Comparison of ENCODE assay signal across 22 cellular contexts in the genomic region with DNA sequence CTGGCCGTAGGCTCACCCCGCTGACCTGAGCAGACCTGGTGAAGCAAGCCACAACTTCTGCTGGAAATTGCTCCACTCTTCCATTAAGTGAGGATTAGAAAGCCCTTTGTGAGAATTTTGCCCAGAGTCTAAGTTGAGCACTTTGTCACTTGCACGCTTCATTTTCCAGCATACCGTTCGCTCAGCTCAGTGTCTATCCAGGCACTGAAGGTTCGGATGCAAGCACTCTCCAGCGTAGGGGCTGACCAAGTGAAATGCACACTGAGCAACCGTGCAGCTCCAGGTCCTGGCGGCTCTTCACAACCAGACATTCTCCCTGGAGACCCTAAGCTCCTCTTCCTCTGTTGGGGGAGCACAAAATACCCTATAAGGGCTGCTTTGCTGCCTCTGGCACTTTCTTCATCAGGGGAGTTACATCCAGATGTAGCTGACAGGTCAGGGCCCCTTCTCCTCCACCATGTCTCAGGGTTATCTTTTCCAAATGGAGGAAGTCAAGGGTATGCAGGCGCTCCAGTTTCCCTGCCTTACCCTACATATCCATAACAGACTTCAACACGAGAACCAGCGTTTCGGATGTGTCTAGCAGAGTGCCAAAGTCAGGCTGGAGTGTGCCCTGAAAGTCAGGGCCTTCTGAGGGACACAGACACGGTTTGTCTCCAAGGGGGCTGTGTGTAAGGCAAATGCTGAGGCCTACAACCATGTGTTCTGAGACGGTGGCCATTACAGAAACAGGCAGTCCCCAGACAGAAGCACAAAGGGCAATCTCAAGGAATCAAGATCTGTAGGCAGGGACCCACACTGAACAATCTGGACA.
"Had no signal": no experiment of that assay in that cellular context is flagged by ENCODE, and none has a peak within 500 bp of the region (broad histone marks: within the 10 kb centered on the region; RNA-seq: fewer than 3 reads in every experiment).

No MANE protein-coding gene starts in this region.

- H3K4me1 ChIP-seq: foreskin keratinocyte had no signal

- H3K4me3 Mint-ChIP-seq: activated CD4-positive, alpha-beta memory T cell treated with anti-CD3 and anti-CD28 coated beads, Interleukin-2, amount 10 ng/mL, durations not matched to agents 7 days and 5 days; activated naive CD8-positive, alpha-beta T cell treated with anti-CD3 and anti-CD28 coated beads for 36 hours; central memory CD8-positive, alpha-beta T cell; dendritic cell treated with granulocyte-macrophage colony-stimulating factor and Interleukin-4, amounts not matched to agents 40 ng/mL and 50 ng/mL, for 4 days; naive thymus-derived CD4-positive, alpha-beta T cell; T-helper 17 cell had no signal

- H3K36me3 Mint-ChIP-seq: activated naive CD8-positive, alpha-beta T cell treated with anti-CD3 and anti-CD28 coated beads for 36 hours; WTC11 had no signal

- H3K27me3 ChIP-seq: body of pancreas, ovary had no signal

- H3K4me3 ChIP-seq: body of pancreas, lung, mucosa of descending colon, ovary, skin epidermis had no signal

- H3K27ac ChIP-seq: foreskin keratinocyte, ovary had no signal

- DNase-seq: activated CD4-positive, alpha-beta memory T cell treated with anti-CD3 and anti-CD28 coated beads, Interleukin-2, amount 10 ng/mL, durations not matched to agents 7 days and 5 days; activated CD4-positive, alpha-beta T cell treated with anti-CD3 and anti-CD28 coated beads for 4 hours; activated gamma-delta T cell; activated naive CD8-positive, alpha-beta T cell treated with anti-CD3 and anti-CD28 coated beads for 36 hours; activated T-cell treated with anti-CD3 and anti-CD28 coated beads, Interleukin-2, amount 50 U/mL, for 48 hours; amygdala; body of pancreas; effector memory CD4-positive, alpha-beta T cell; foreskin keratinocyte; left colon; mucosa of descending colon; naive thymus-derived CD4-positive, alpha-beta T cell; ovary; stimulated activated CD4-positive, alpha-beta T cell treated with anti-CD3 and anti-CD28 coated beads, Interleukin-4, amount 100 ng/mL, for 4 hours; stimulated activated CD8-positive, alpha-beta memory T cell treated with anti-CD3 and anti-CD28 coated beads, Interleukin-4, amount 100 ng/mL, for 48 hours; stimulated activated naive CD8-positive, alpha-beta T cell treated with anti-CD3 and anti-CD28 coated beads, Interleukin-15, Interleukin-2, amounts not matched to agents 100 U/mL and 50 U/mL, for 24 hours; T-helper 17 cell had no signal

- ATAC-seq: body of pancreas; foreskin keratinocyte; left colon; mucosa of descending colon; naive thymus-derived CD4-positive, alpha-beta T cell; stimulated activated naive CD8-positive, alpha-beta T cell treated with anti-CD3 and anti-CD28 coated beads, Interleukin-15, Interleukin-2, amounts not matched to agents 100 U/mL and 50 U/mL, for 24 hours; T-helper 17 cell had no signal

- H3K27ac Mint-ChIP-seq: activated CD4-positive, alpha-beta memory T cell treated with anti-CD3 and anti-CD28 coated beads, Interleukin-2, amount 10 ng/mL, durations not matched to agents 7 days and 5 days; activated naive CD8-positive, alpha-beta T cell treated with anti-CD3 and anti-CD28 coated beads for 36 hours; dendritic cell treated with granulocyte-macrophage colony-stimulating factor and Interleukin-4, amounts not matched to agents 40 ng/mL and 50 ng/mL, for 4 days; naive thymus-derived CD4-positive, alpha-beta T cell had no signal

- H3K9me3 Mint-ChIP-seq: activated CD4-positive, alpha-beta memory T cell treated with anti-CD3 and anti-CD28 coated beads, Interleukin-2, amount 10 ng/mL, durations not matched to agents 7 days and 5 days; activated naive CD8-positive, alpha-beta T cell treated with anti-CD3 and anti-CD28 coated beads for 36 hours; central memory CD8-positive, alpha-beta T cell; dendritic cell treated with granulocyte-macrophage colony-stimulating factor and Interleukin-4, amounts not matched to agents 40 ng/mL and 50 ng/mL, for 4 days had no signal

- H3K9me3 ChIP-seq: body of pancreas, mucosa of descending colon, ovary had no signal

- H3K4me1 Mint-ChIP-seq: activated CD4-positive, alpha-beta memory T cell treated with anti-CD3 and anti-CD28 coated beads, Interleukin-2, amount 10 ng/mL, durations not matched to agents 7 days and 5 days; activated naive CD8-positive, alpha-beta T cell treated with anti-CD3 and anti-CD28 coated beads for 36 hours; central memory CD8-positive, alpha-beta T cell; T-helper 17 cell had no signal

- H3K36me3 ChIP-seq: ovary had no signal
